Comparison of ENCODE assay signal across 9 cellular contexts in the genomic region with DNA sequence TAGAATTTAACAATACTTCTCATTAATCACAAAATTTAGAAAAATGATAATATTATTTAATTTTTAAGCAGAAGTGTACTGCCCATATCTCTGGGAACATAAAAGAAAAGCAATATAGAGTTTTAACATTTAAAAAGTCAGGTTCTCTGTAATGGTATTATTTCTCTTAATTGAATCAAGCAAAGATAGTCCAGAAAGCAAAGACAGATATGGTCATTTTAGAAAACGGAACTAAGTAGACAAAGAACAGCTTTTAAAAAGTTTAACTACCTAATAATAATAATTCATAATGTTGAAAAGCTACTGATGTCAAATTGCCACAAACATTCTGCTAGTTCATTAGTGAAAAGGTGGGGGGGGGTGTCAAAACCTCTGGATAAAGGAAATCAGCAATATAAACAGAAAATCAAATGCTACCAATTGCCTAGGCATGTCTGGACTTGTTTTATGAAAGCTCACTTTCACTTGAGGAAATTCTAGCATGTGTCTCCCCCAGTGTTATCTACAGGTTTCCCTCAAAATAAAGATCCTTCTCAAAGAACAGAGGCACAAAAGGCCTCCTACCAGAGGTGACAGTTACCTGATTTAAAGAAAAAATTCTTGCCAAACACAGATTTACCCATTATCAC. TPM values are rescaled to one million over a fixed set of nuclear protein-coding genes. Genes with fewer than 3 reads are reported as not detected.
DNase-seq lines count a peak whose midpoint lies in the region; ATAC-seq, FAIRE-seq and TF ChIP-seq lines count a peak whose summit lies in the region.
"Had no signal": no experiment of that assay in that cellular context is flagged by ENCODE, and none has a peak within 500 bp of the region (broad histone marks: within the 10 kb centered on the region; RNA-seq: fewer than 3 reads in every experiment).

No MANE protein-coding gene starts in this region.

- TF ChIP-seq POLR2A in GM12878 (IDR thresholded peaks at IDR 0.05; ENCODE audit: low read depth, low read length), result no peak

- H3K9me3 ChIP-seq in GM12878 (replicated peaks; ENCODE audit: control insufficient read depth, insufficient read depth, low read length) (no peaks in the 10 kb centered on the region), neural cell (ENCODE audit: low read length) (no peaks in the 10 kb centered on the region)

- DNase-seq in GM04503 (ENCODE audit: low read depth) (peak; percentile 23), NCI-H146 (lab: John Stamatoyannopoulos, UW) (peak; percentile 77), GM12878 (ENCODE audit: low read depth, low spot score) (no peak), middle frontal gyrus (ENCODE audit: extremely low spot score, low spot score) (no peak), urothelium cell line (ENCODE audit: low spot score) (no peak)
- DNase-seq in activated effector memory CD4-positive, alpha-beta T cell treated with Interleukin-2 at 50 U/mL for 16 hours, result no peak

- H3F3A ChIP-seq in neural cell (ENCODE audit: insufficient read depth, low read length, poor library complexity, severe bottlenecking), result no peaks in the 10 kb centered on the region

- POLR2A ChIA-PET in GM12878 (lab: Charles Lee), result interaction anchor here (0.6 to 13.4 kb wide), 12 partner anchors 13 to 1874 kb away, joined by 3 to 138 read pairs (median 8); a partner anchor contains a TSS

- SMC1A ChIA-PET in GM12878 (lab: Charles Lee; ENCODE audit: uncharacterized antibody, unreplicated experiment), result interaction anchor here (0.6 to 13.5 kb wide), 34 partner anchors 9 to 635 kb away, joined by 3 to 225 read pairs (median 6); a partner anchor contains a TSS

- H3K9me2 ChIP-seq in neural cell (ENCODE audit: insufficient read depth, low read length), result no peaks in the 10 kb centered on the region

- H3K4me3 ChIP-seq in GM12878, result peak overlapping the region; percentile 70
- H3K4me3 ChIP-seq in neural cell (ENCODE audit: low read length), result peak overlapping the region; percentile 73

- TF ChIP-seq RAD21 in GM12878 (IDR thresholded peaks at IDR 0.05; ENCODE audit: insufficient read depth, low read depth, low read length), result no peak
- no peak for TF ChIP-seq RAD21 in neural cell (conservative IDR thresholded peaks at IDR 0.05)

- H4K20me1 ChIP-seq in GM12878 (ENCODE audit: control insufficient read depth, insufficient read depth) (no peaks in the 10 kb centered on the region), neural cell (ENCODE audit: insufficient read depth) (no peaks in the 10 kb centered on the region)

- no peaks in the 10 kb centered on the region for H3K27me3 ChIP-seq in GM12878 (replicated peaks in 1 of 2; ENCODE audit: control insufficient read depth in 2 of 2, insufficient read depth in 2 of 2, low read length in 1 of 2)
- no peaks in the 10 kb centered on the region for H3K27me3 ChIP-seq in neural cell (ENCODE audit: insufficient read depth, low read depth, low read length)

- H3K27ac ChIP-seq in GM12878 (ENCODE audit: control insufficient read depth, insufficient read depth) (peak overlapping the region; percentile 92), neural cell (ENCODE audit: low read length) (no peak overlapping the region)

- no peak for FAIRE-seq in GM12878 (lab: Jason Lieb, UNC)
- no peak for FAIRE-seq in urothelium cell line (lab: Jason Lieb, UNC)

- no peak overlapping the region; the same call in 1 of the 2 replicates for H2AFZ ChIP-seq in GM12878 (ENCODE audit: control insufficient read depth, low read depth, low read length)
- H2AFZ ChIP-seq in neural cell (ENCODE audit: low read depth, low read length), result no peak overlapping the region

- TF ChIP-seq CTCF in GM12878 (IDR thresholded peaks at IDR 0.05 in 2 of 3, conservative IDR thresholded peaks at IDR 0.05 in 1 of 3; ENCODE audit: control insufficient read depth in 2 of 3, extremely low read depth in 1 of 3, insufficient read depth in 1 of 3, low read depth in 3 of 3, low read length in 3 of 3) (no peak), neural cell (IDR thresholded peaks at IDR 0.05; ENCODE audit: poor library complexity, severe bottlenecking) (no peak)

- H3K4me2 ChIP-seq in GM12878 (ENCODE audit: control insufficient read depth, insufficient read depth), result peak overlapping the region; percentile 80
- no peak overlapping the region for H3K4me2 ChIP-seq in neural cell (ENCODE audit: low read length)

- TF ChIP-seq EP300 in GM12878 (IDR thresholded peaks at IDR 0.05; ENCODE audit: borderline replicate concordance in 1 of 2, control insufficient read depth in 1 of 2, low read depth in 2 of 2, low read length in 2 of 2) (0 out of 4 replicates have a peak, but pooled peaks of 1 of the 2 experiments have one; percentile 16), neural cell (conservative IDR thresholded peaks at IDR 0.05; ENCODE audit: poor library complexity, severe bottlenecking) (no peak)

- CTCF ChIA-PET in GM12878 (lab: Yijun Ruan, JAX), result interaction anchor here (0.6 to 9.1 kb wide), 25 partner anchors 11 to 566 kb away, joined by 3 to 124 read pairs (median 5); a partner anchor contains a TSS

- H3K79me2 ChIP-seq in GM12878 (ENCODE audit: control insufficient read depth, insufficient read depth, low read length), result peaks cover 70% of the 10 kb centered on the region
- H3K79me2 ChIP-seq in neural cell (replicated peaks; ENCODE audit: insufficient read depth, low read length), result peaks cover 24% of the 10 kb centered on the region

- in situ Hi-C loops in GM12878 (cut with MboI), result loop anchor here (25.0 kb wide), 1 partner anchor 892 kb away; no protein-coding TSS in a partner anchor

- ATAC-seq in GM12878, result no peak
- ATAC-seq in GM18498 (IDR thresholded peaks at IDR 0.05; ENCODE audit: unreplicated experiment), result no peak
- ATAC-seq: left colon had no signal

- peaks cover 0 to 10% of the 10 kb centered on the region in 2 experiments; a peak in 1 of 4 replicates for H3K36me3 ChIP-seq in GM12878 (ENCODE audit: control insufficient read depth in 2 of 2, insufficient read depth in 2 of 2, low read length in 1 of 2)
- H3K36me3 ChIP-seq in neural cell (ENCODE audit: insufficient read depth, low read length), result peaks cover 6% of the 10 kb centered on the region

- no TSS peak for BruUV-seq in GM12878 (replicated peaks; lab: Mats Ljungman, UMichigan)

- H3K4me1 ChIP-seq in GM12878 (ENCODE audit: control insufficient read depth, insufficient read depth, low read length), result peaks cover 14% of the 10 kb centered on the region; the same call in 1 of the 2 replicates

- 0% methylated on average over 1 of the region's 1 CpG for WGBS in GM12878 (ENCODE audit: insufficient coverage, insufficient replicate concordance, low lambda C conversion rate, missing lambda C conversion rate)

- H3K9ac ChIP-seq in GM12878 (ENCODE audit: control insufficient read depth, insufficient read depth, low read length) (peak overlapping the region; percentile 77), neural cell (ENCODE audit: low read length) (no peak overlapping the region)

- RAD21 ChIA-PET in GM12878 (lab: Charles Lee; ENCODE audit: unreplicated experiment), result interaction anchor here (0.6 to 12.8 kb wide), 25 partner anchors 8 to 493 kb away, joined by 3 to 231 read pairs (median 5); a partner anchor contains a TSS

- intact Hi-C loops in GM12878 (cut with micrococcal nuclease; ENCODE audit: unreplicated experiment), result loop anchor here (2.0 to 10.0 kb wide), 3 partner anchors 79 to 635 kb away; a partner anchor contains a TSS

TF ChIP-seq in GM12878, 131 proteins besides CTCF, POLR2A, EP300 and RAD21 (continues in another document):
- TF ChIP-seq HDAC2 (IDR thresholded peaks at IDR 0.05), result no peak

TF ChIP-seq in neural cell, 6 proteins besides CTCF, POLR2A, EP300 and RAD21 (continues in another document):
- TF ChIP-seq MXI1 (conservative IDR thresholded peaks at IDR 0.05; ENCODE audit: poor library complexity, severe bottlenecking), result no peak

RNA-seq across cellular contexts. Expression of a gene that starts 1.7 kb away (rescaled TPM):
- total RNA-seq in GM12878 (2013; cell fraction: nucleolus; rRNA removed), result 70.3 and 76.3 TPM in 2 replicates
- total RNA-seq in GM12878 (2014; rRNA removed) (13.4 and 16.5 TPM in 2 replicates), GM12878 (2014; rRNA removed; fragmentation: Illumina TruSeq; extraction: Trizol) (24.3 and 27.2 TPM in 2 replicates), GM12878 (2021) (41.7 and 46.8 TPM in 2 replicates)
- polyA plus RNA-seq in GM12878 (2011; ENCODE audit: low read depth), result 14.5 TPM
- polyA plus RNA-seq in GM12878 (2011; rRNA removed) (55.9 and 71.3 TPM in 2 replicates), GM12878 (2014; fragmentation: Illumina TruSeq; extraction: Trizol) (31.8 and 39.9 TPM in 2 replicates), GM12878 (2014; fragmentation: Nextera tagmentation; extraction: Ambion mirVana) (10 to 100 TPM in 1 of 2 experiments, 1 to 10 TPM in 1; 6.2 to 10.4 TPM), GM12878 (2014; rRNA removed) (17.0 and 22.3 TPM in 2 replicates), GM12878 (2016; fragmentation: Nextera tagmentation; extraction: Ambion mirVana) (10 to 100 TPM; 27.3 to 30.8 TPM), neural cell (3.1 and 3.9 TPM in 2 replicates)
- 34.0 and 42.8 TPM in 2 replicates for polyA plus RNA-seq in GM12878 (2011; cell fraction: cytosol; rRNA removed)
- 20.6 and 26.7 TPM in 2 replicates for polyA plus RNA-seq in GM12878 (2011; cell fraction: nucleus; rRNA removed)
- polyA plus RNA-seq in GM12878 (2012), result 23.6 and 25.6 TPM in 2 replicates
- polyA minus RNA-seq in GM12878 (2011; rRNA and poly(A)+ RNA removed), result 151 and 197 TPM in 2 replicates
- polyA minus RNA-seq in GM12878 (2011; cell fraction: cytosol; rRNA and poly(A)+ RNA removed), result 51.8 and 67.6 TPM in 2 replicates
- 49.3 and 82.5 TPM in 2 replicates for polyA minus RNA-seq in GM12878 (2011; cell fraction: nucleus; rRNA and poly(A)+ RNA removed)
- 9.0 and 12.2 TPM in 2 replicates for polyA minus RNA-seq in neural cell

Comparison
In these comparisons a context has a peak if more than half of its experiments do, and no peak if none do; other contexts are left out.
1. DNase-seq: peak in GM04503 (single experiment) and NCI-H146 (single experiment); none in GM12878 (single experiment), activated effector memory CD4-positive, alpha-beta T cell treated with Interleukin-2 at 50 U/mL for 16 hours (single experiment), middle frontal gyrus (single experiment) and urothelium cell line (single experiment).